ENCODE assay signal across 8 cellular contexts in genomic region chrX:39854772-39855747, GRCh38.
A peak's percentile ranks its signal among the peaks of the same experiment; 100 is the strongest.
DNase-seq lines count a peak whose midpoint lies in the region; ATAC-seq and TF ChIP-seq lines count a peak whose summit lies in the region.

No MANE protein-coding gene starts in this region.

- H3F3A ChIP-seq in smooth muscle cell (ENCODE audit: low read depth), result peaks cover 4% of the 10 kb centered on the region

- H3K4me1 ChIP-seq in smooth muscle cell (ENCODE audit: low read depth) (peaks cover 29% of the 10 kb centered on the region), mammary epithelial cell (ENCODE audit: insufficient read depth, low read length) (peaks cover 10% of the 10 kb centered on the region)

- H3K9ac ChIP-seq in smooth muscle cell (ENCODE audit: low read depth) (peak overlapping the region; percentile 58), mammary epithelial cell (ENCODE audit: insufficient read depth, low read length) (no peak overlapping the region)

- ATAC-seq in HG02571 (IDR thresholded peaks at IDR 0.05; ENCODE audit: unreplicated experiment), result peak; percentile 81

- H3K27me3 ChIP-seq in smooth muscle cell (ENCODE audit: low read depth), result no peaks in the 10 kb centered on the region
- H3K27me3 ChIP-seq in mammary epithelial cell (ENCODE audit: insufficient read depth, low read length), result no peaks in the 10 kb centered on the region
- H3K27me3 ChIP-seq in MG63, result no peaks in the 10 kb centered on the region

- H3K9me3 Mint-ChIP-seq in chondrocyte (ENCODE audit: low read depth), result peaks cover 13% of the 10 kb centered on the region

- intact Hi-C loops in mammary epithelial cell (cut with micrococcal nuclease), result no loop called here

- no peaks in the 10 kb centered on the region for H3K36me3 Mint-ChIP-seq in chondrocyte (ENCODE audit: low read depth)

- H3K27ac ChIP-seq in smooth muscle cell (ENCODE audit: low read depth) (peak overlapping the region; percentile 76), mammary epithelial cell (ENCODE audit: insufficient read depth, low read depth, low read length) (no peak overlapping the region)

- no peaks in the 10 kb centered on the region for H4K20me1 ChIP-seq in smooth muscle cell (ENCODE audit: low read depth)
- H4K20me1 ChIP-seq in mammary epithelial cell (ENCODE audit: insufficient read depth, low read length), result no peaks in the 10 kb centered on the region

- CTCF ChIA-PET in mammary epithelial cell (lab: Charles Lee; ENCODE audit: low non-redundant PET), result no interaction called here

- H3K9me3 ChIP-seq in smooth muscle cell (replicated peaks; ENCODE audit: low read depth) (no peaks in the 10 kb centered on the region), mammary epithelial cell (replicated peaks; ENCODE audit: insufficient read depth, low read length) (peaks cover 2% of the 10 kb centered on the region), MG63 (no peaks in the 10 kb centered on the region)

- no TSS peak for BruUV-seq in mammary epithelial cell (replicated peaks; lab: Mats Ljungman, UMichigan)

- peak; percentile 60 for DNase-seq in GM13977 (ENCODE audit: low spot score)
- DNase-seq in NOMO-1 (lab: John Stamatoyannopoulos, UW; ENCODE audit: unreplicated experiment in 2 of 2), result peak; percentile 63 to 77
- peak; percentile 81 to 84 for DNase-seq in activated T-cell treated with anti-CD3 and anti-CD28 coated beads, Interleukin-2, amount 50 U/mL, for 48 hours
- DNase-seq in smooth muscle cell (lab: John Stamatoyannopoulos, UW; ENCODE audit: unreplicated experiment), result no peak
- DNase-seq in mammary epithelial cell, result no peak
- DNase-seq in chondrocyte (ENCODE audit: low spot score), result no peak
- DNase-seq in MG63, result no peak

- in situ Hi-C loops in GM13977 (cut with MboI; ENCODE audit: low pct_unique_long_range_greater_than_20kb, low sequenced_read_pairs, unreplicated experiment), result no loop called here
- in situ Hi-C loops in mammary epithelial cell (cut with MboI; ENCODE audit: low sequenced_read_pairs in 2 of 2), result no loop called here

- H3K4me3 ChIP-seq in smooth muscle cell, result no peak overlapping the region
- no peak overlapping the region for H3K4me3 ChIP-seq in mammary epithelial cell (replicated peaks in 1 of 3; ENCODE audit: insufficient read depth in 1 of 3, low read depth in 2 of 3, low read length in 3 of 3)
- no peak overlapping the region for H3K4me3 ChIP-seq in MG63

- no peak overlapping the region for H3K4me3 Mint-ChIP-seq in chondrocyte (ENCODE audit: unreplicated experiment)

- H3K4me2 ChIP-seq in smooth muscle cell, result peak overlapping the region; percentile 67
- H3K4me2 ChIP-seq in mammary epithelial cell (ENCODE audit: insufficient read depth, low read depth, low read length), result no peak overlapping the region

- H3K79me2 ChIP-seq in smooth muscle cell (ENCODE audit: low read depth) (no peaks in the 10 kb centered on the region), mammary epithelial cell (ENCODE audit: insufficient read depth, low read length) (no peaks in the 10 kb centered on the region)

- no peak overlapping the region for H2AFZ ChIP-seq in smooth muscle cell (ENCODE audit: low read depth)
- no peak overlapping the region for H2AFZ ChIP-seq in mammary epithelial cell (ENCODE audit: low read depth, low read length)

- dilution Hi-C loops in mammary epithelial cell (cut with HindIII; ENCODE audit: low sequenced_read_pairs), result no loop called here

- H3K4me1 Mint-ChIP-seq in chondrocyte (ENCODE audit: low read depth), result peaks cover 26% of the 10 kb centered on the region

- 42% methylated on average over 17 of the region's 17 CpGs for whole genome bisulfite sequencing in smooth muscle cell (ENCODE audit: low lambda C conversion rate)
- WGBS in mammary epithelial cell (ENCODE audit: low coverage, missing lambda C conversion rate), result 78% methylated on average over 12 of the region's 17 CpGs

- H3K27ac Mint-ChIP-seq in chondrocyte (ENCODE audit: unreplicated experiment), result no peak overlapping the region

- H3K27me3 Mint-ChIP-seq in chondrocyte (ENCODE audit: low read depth), result no peaks in the 10 kb centered on the region

- TF ChIP-seq CTCF in GM13977 (IDR thresholded peaks at IDR 0.05; ENCODE audit: extremely low read depth, insufficient read depth, missing control alignments) (no peak), smooth muscle cell (IDR thresholded peaks at IDR 0.05; ENCODE audit: borderline replicate concordance, insufficient read depth, poor library complexity, severe bottlenecking) (no peak), mammary epithelial cell (conservative IDR thresholded peaks at IDR 0.05 in 1 of 2, IDR thresholded peaks at IDR 0.05 in 1 of 2; ENCODE audit: extremely low read depth in 1 of 2, insufficient read depth in 1 of 2, low read depth in 1 of 2, low read length in 2 of 2) (no peak), chondrocyte (IDR thresholded peaks at IDR 0.05) (no peak)

- H3K36me3 ChIP-seq in smooth muscle cell (ENCODE audit: low read depth) (no peaks in the 10 kb centered on the region), mammary epithelial cell (ENCODE audit: insufficient read depth, low read length) (no peaks in the 10 kb centered on the region), MG63 (no peaks in the 10 kb centered on the region)

Comparison
In these comparisons a context has a peak if more than half of its experiments do, and no peak if none do; other contexts are left out.
1. DNase-seq: peak in GM13977 (single experiment), NOMO-1 (2 of 2) and activated T-cell treated with anti-CD3 and anti-CD28 coated beads, Interleukin-2, amount 50 U/mL, for 48 hours (2 of 2); none in smooth muscle cell (single experiment), mammary epithelial cell (single experiment), chondrocyte (single experiment) and MG63 (single experiment).